Comparison of ENCODE assay signal across 22 cellular contexts in the genomic region with DNA sequence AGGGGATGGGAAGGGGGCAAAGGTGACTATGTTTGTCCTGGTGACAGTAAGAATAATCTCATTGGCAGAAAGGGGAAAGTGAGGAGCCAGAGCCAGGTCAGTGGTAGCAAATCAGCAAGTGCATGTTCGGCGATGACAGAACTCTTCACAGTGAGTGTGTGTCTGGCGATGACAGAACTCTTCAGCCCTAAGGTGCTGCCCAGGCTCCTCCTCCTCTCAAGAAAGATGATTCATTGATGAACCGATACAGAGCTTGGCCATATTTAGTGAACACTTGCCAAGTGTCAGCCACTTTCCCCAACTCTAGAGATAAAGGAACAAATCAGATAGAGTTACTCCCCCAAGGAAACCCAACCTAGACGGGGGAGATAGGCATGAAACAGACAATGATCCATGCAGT.
DNase-seq lines count a peak whose midpoint lies in the region; ATAC-seq, FAIRE-seq and TF ChIP-seq lines count a peak whose summit lies in the region.
"Had no signal": no experiment of that assay in that cellular context is flagged by ENCODE, and none has a peak within 500 bp of the region (broad histone marks: within the 10 kb centered on the region; RNA-seq: fewer than 3 reads in every experiment).

No MANE protein-coding gene starts in this region.

- H3K4me3 ChIP-seq in trophoblast cell (ENCODE audit: low read depth, low read length) (no peak overlapping the region), upper lobe of right lung (no peak overlapping the region)
- H3K4me3 ChIP-seq: coronary artery, esophagus squamous epithelium, heart left ventricle, vagina had no signal

- no CpG with 5 or more reads among the region's 5 CpGs for WGBS in trophoblast cell (ENCODE audit: extremely low coverage, insufficient coverage, insufficient read length)

- no peak for FAIRE-seq in RCC 7860 (lab: Jason Lieb, UNC)
- FAIRE-seq: kidney had no signal

- H2BK12ac ChIP-seq in trophoblast cell (ENCODE audit: low read length) = no peak overlapping the region

- no peak for TF ChIP-seq CTCF in MCF 10A (IDR thresholded peaks at IDR 0.05; ENCODE audit: unreplicated experiment)
- TF ChIP-seq CTCF in upper lobe of right lung (IDR thresholded peaks at IDR 0.05) = no peak

- no peak overlapping the region for H3K27ac Mint-ChIP-seq in activated T-cell treated with anti-CD3 and anti-CD28 coated beads, Interleukin-2, amount 50 U/mL, for 72 hours
- H3K27ac Mint-ChIP-seq in MCF 10A (ENCODE audit: low read depth, unreplicated experiment) = no peak overlapping the region
- no peak overlapping the region for H3K27ac Mint-ChIP-seq in activated T-helper 2 cell treated with anti-CD3 and anti-CD28 coated beads, Interferon-gamma antibody, Interleukin-2, Interleukin-4, amounts not matched to agents 10 μg/mL and 5 μg/mL and 100 μg/mL, durations not matched to agents 14 hours and 24 hours and 36 hours
- H3K27ac Mint-ChIP-seq: stimulated activated naive CD8-positive, alpha-beta T cell treated with anti-CD3 and anti-CD28 coated beads, Interleukin-15, Interleukin-2, amounts not matched to agents 100 ng/mL and 50 ng/mL, for 24 hours; T-helper 17 cell had no signal

- H3K4ac ChIP-seq in trophoblast cell (ENCODE audit: low read depth, low read length) = no peak overlapping the region

- H3K9me3 Mint-ChIP-seq in activated T-cell treated with anti-CD3 and anti-CD28 coated beads, Interleukin-2, amount 50 U/mL, for 72 hours = peaks cover 0 to 2% of the 10 kb centered on the region in 2 donors
- H3K9me3 Mint-ChIP-seq in MCF 10A (ENCODE audit: unreplicated experiment) = peaks cover 7% of the 10 kb centered on the region
- H3K9me3 Mint-ChIP-seq in activated T-helper 2 cell treated with anti-CD3 and anti-CD28 coated beads, Interferon-gamma antibody, Interleukin-2, Interleukin-4, amounts not matched to agents 10 μg/mL and 5 μg/mL and 100 μg/mL, durations not matched to agents 14 hours and 24 hours and 36 hours = no peaks in the 10 kb centered on the region
- H3K9me3 Mint-ChIP-seq: stimulated activated naive CD8-positive, alpha-beta T cell treated with anti-CD3 and anti-CD28 coated beads, Interleukin-15, Interleukin-2, amounts not matched to agents 100 ng/mL and 50 ng/mL, for 24 hours had no signal

- H3K18ac ChIP-seq in trophoblast cell (ENCODE audit: low read length) = no peak overlapping the region

- peak; percentile 15 to 18 for DNase-seq in activated T-cell treated with anti-CD3 and anti-CD28 coated beads, Interleukin-2, amount 50 U/mL, for 72 hours
- DNase-seq in activated T-cell treated with anti-CD3 and anti-CD28 coated beads, Interleukin-2, amount 50 U/mL, for 1 hour = no peak
- DNase-seq in M059J (ENCODE audit: low read depth) = peak; percentile 74
- DNase-seq in MCF 10A (ENCODE audit: unreplicated experiment) = peak; percentile 42
- peak; percentile 56 to 71 for DNase-seq in trophoblast cell
- no peak for DNase-seq in upper lobe of right lung
- DNase-seq in RCC 7860 (ENCODE audit: low spot score) = no peak
- no peak for DNase-seq in activated T-helper 2 cell treated with anti-CD3 and anti-CD28 coated beads, Interferon-gamma antibody, Interleukin-2, Interleukin-4, amounts not matched to agents 10 μg/mL and 5 μg/mL and 100 μg/mL, durations not matched to agents 14 hours and 24 hours and 36 hours (ENCODE audit: low spot score)
- DNase-seq: activated CD4-positive, alpha-beta T cell treated with anti-CD3 and anti-CD28 coated beads for 4 hours; activated effector memory CD4-positive, alpha-beta T cell treated with Interleukin-2 at 50 U/mL for 16 hours; aorta; COR-L47; esophagus squamous epithelium; H9; kidney; NCI-H1048; NCI-H774; T-helper 17 cell had no signal

- H3K9me3 ChIP-seq in trophoblast cell (ENCODE audit: insufficient read depth, low read depth, low read length) = no peaks in the 10 kb centered on the region
- no peaks in the 10 kb centered on the region for H3K9me3 ChIP-seq in upper lobe of right lung
- H3K9me3 ChIP-seq: esophagus squamous epithelium, heart left ventricle, vagina had no signal

- H3K36me3 ChIP-seq in trophoblast cell (ENCODE audit: control insufficient read depth in 1 of 2, insufficient read depth in 2 of 2, low read length in 2 of 2) (no peaks in the 10 kb centered on the region), upper lobe of right lung (no peaks in the 10 kb centered on the region)
- H3K36me3 ChIP-seq: esophagus squamous epithelium, heart left ventricle, vagina had no signal

- CTCF ChIA-PET in MCF 10A (lab: Yijun Ruan, JAX) = no interaction called here

- POLR2A ChIA-PET in MCF 10A (lab: Yijun Ruan, JAX) = interaction anchor here (0.6 kb wide), 2 partner anchors 56 to 499 kb away, joined by 3 read pairs; no protein-coding TSS in a partner anchor

- H3K79me2 ChIP-seq in trophoblast cell (ENCODE audit: control insufficient read depth, insufficient read depth, low read length, poor library complexity) = no peaks in the 10 kb centered on the region

- H3K4me1 ChIP-seq in trophoblast cell (ENCODE audit: control insufficient read depth in 1 of 2, insufficient read depth in 2 of 2, low read length in 2 of 2) = peaks cover 0 to 3% of the 10 kb centered on the region in 2 experiments
- H3K4me1 ChIP-seq in upper lobe of right lung = no peaks in the 10 kb centered on the region
- H3K4me1 ChIP-seq: esophagus squamous epithelium, heart left ventricle, vagina had no signal

- peak; percentile 71 to 82 for ATAC-seq in activated T-cell treated with anti-CD3 and anti-CD28 coated beads, Interleukin-2, amount 50 U/mL, for 72 hours (replicated peaks in 1 of 2)
- ATAC-seq in upper lobe of right lung = no peak
- ATAC-seq: T-helper 17 cell had no signal

- no peaks in the 10 kb centered on the region for H3K27me3 Mint-ChIP-seq in activated T-cell treated with anti-CD3 and anti-CD28 coated beads, Interleukin-2, amount 50 U/mL, for 72 hours (ENCODE audit: low read depth)
- H3K27me3 Mint-ChIP-seq in MCF 10A (ENCODE audit: insufficient read depth, unreplicated experiment) = no peaks in the 10 kb centered on the region
- H3K27me3 Mint-ChIP-seq in activated T-helper 2 cell treated with anti-CD3 and anti-CD28 coated beads, Interferon-gamma antibody, Interleukin-2, Interleukin-4, amounts not matched to agents 10 μg/mL and 5 μg/mL and 100 μg/mL, durations not matched to agents 14 hours and 24 hours and 36 hours (ENCODE audit: low read depth) = peaks cover 5% of the 10 kb centered on the region
- H3K27me3 Mint-ChIP-seq: stimulated activated naive CD8-positive, alpha-beta T cell treated with anti-CD3 and anti-CD28 coated beads, Interleukin-15, Interleukin-2, amounts not matched to agents 100 ng/mL and 50 ng/mL, for 24 hours had no signal

- H3K27ac ChIP-seq in trophoblast cell (ENCODE audit: low read depth, low read length) (no peak overlapping the region), upper lobe of right lung (no peak overlapping the region)
- H3K27ac ChIP-seq: coronary artery, esophagus squamous epithelium, heart left ventricle, vagina had no signal

- intact Hi-C loops in MCF 10A (cut with micrococcal nuclease) (no loop called here), upper lobe of right lung (cut with DNase I) (no loop called here)
- intact Hi-C loops in activated T-helper 2 cell treated with anti-CD3 and anti-CD28 coated beads, Interferon-gamma antibody, Interleukin-2, Interleukin-4, amounts not matched to agents 10 μg/mL and 5 μg/mL and 100 μg/mL, durations not matched to agents 14 hours and 24 hours and 36 hours (cut with micrococcal nuclease) = loop anchor here (5.0 to 10.0 kb wide), 2 partner anchors 47 to 115 kb away; no protein-coding TSS in a partner anchor

- H3K27me3 ChIP-seq in trophoblast cell (ENCODE audit: insufficient read depth, low read length) (no peaks in the 10 kb centered on the region), upper lobe of right lung (peaks cover 5% of the 10 kb centered on the region)
- H3K27me3 ChIP-seq: vagina had no signal

- no peak overlapping the region for H4K8ac ChIP-seq in trophoblast cell (ENCODE audit: low read depth, low read length)

- H2AK5ac ChIP-seq in trophoblast cell (ENCODE audit: low read length) = no peak overlapping the region

- H4K91ac ChIP-seq in trophoblast cell (ENCODE audit: low read depth, low read length) = no peak overlapping the region

- no peak overlapping the region for H3K4me3 Mint-ChIP-seq in activated T-cell treated with anti-CD3 and anti-CD28 coated beads, Interleukin-2, amount 50 U/mL, for 72 hours
- H3K4me3 Mint-ChIP-seq in MCF 10A (ENCODE audit: unreplicated experiment) = no peak overlapping the region
- H3K4me3 Mint-ChIP-seq in activated T-helper 2 cell treated with anti-CD3 and anti-CD28 coated beads, Interferon-gamma antibody, Interleukin-2, Interleukin-4, amounts not matched to agents 10 μg/mL and 5 μg/mL and 100 μg/mL, durations not matched to agents 14 hours and 24 hours and 36 hours (ENCODE audit: low read depth) = no peak overlapping the region
- H3K4me3 Mint-ChIP-seq: H9; stimulated activated naive CD8-positive, alpha-beta T cell treated with anti-CD3 and anti-CD28 coated beads, Interleukin-15, Interleukin-2, amounts not matched to agents 100 ng/mL and 50 ng/mL, for 24 hours; T-helper 17 cell had no signal

- H3K14ac ChIP-seq in trophoblast cell (ENCODE audit: low read length) = no peak overlapping the region

- peaks cover 30% of the 10 kb centered on the region for H3K4me1 Mint-ChIP-seq in activated T-cell treated with anti-CD3 and anti-CD28 coated beads, Interleukin-2, amount 50 U/mL, for 72 hours (ENCODE audit: low read depth)
- peaks cover 23% of the 10 kb centered on the region for H3K4me1 Mint-ChIP-seq in MCF 10A (ENCODE audit: insufficient read depth, unreplicated experiment)
- H3K4me1 Mint-ChIP-seq in activated T-helper 2 cell treated with anti-CD3 and anti-CD28 coated beads, Interferon-gamma antibody, Interleukin-2, Interleukin-4, amounts not matched to agents 10 μg/mL and 5 μg/mL and 100 μg/mL, durations not matched to agents 14 hours and 24 hours and 36 hours (ENCODE audit: low read depth) = peaks cover 57% of the 10 kb centered on the region

- H3K79me1 ChIP-seq in trophoblast cell (ENCODE audit: low read length) = no peaks in the 10 kb centered on the region

- H3K9ac ChIP-seq in trophoblast cell (ENCODE audit: low read length) = no peak overlapping the region

- H3K23ac ChIP-seq in trophoblast cell (ENCODE audit: low read length) = no peak overlapping the region

- H2BK5ac ChIP-seq in trophoblast cell (ENCODE audit: low read depth, low read length, poor library complexity) = no peak overlapping the region

- H3K4me2 ChIP-seq in trophoblast cell (ENCODE audit: low read length) = no peak overlapping the region

- H4K12ac ChIP-seq in trophoblast cell (ENCODE audit: low read depth, low read length) = no peak overlapping the region

- no peak overlapping the region for H2BK120ac ChIP-seq in trophoblast cell (ENCODE audit: insufficient read depth, low read length, poor library complexity)

- no peak overlapping the region for H2AFZ ChIP-seq in trophoblast cell (ENCODE audit: insufficient read depth, low read length, poor library complexity)

- no peaks in the 10 kb centered on the region for H3K36me3 Mint-ChIP-seq in activated T-cell treated with anti-CD3 and anti-CD28 coated beads, Interleukin-2, amount 50 U/mL, for 72 hours (ENCODE audit: insufficient read depth in 2 of 2)
- no peaks in the 10 kb centered on the region for H3K36me3 Mint-ChIP-seq in MCF 10A (ENCODE audit: insufficient read depth, unreplicated experiment)
- no peaks in the 10 kb centered on the region for H3K36me3 Mint-ChIP-seq in activated T-helper 2 cell treated with anti-CD3 and anti-CD28 coated beads, Interferon-gamma antibody, Interleukin-2, Interleukin-4, amounts not matched to agents 10 μg/mL and 5 μg/mL and 100 μg/mL, durations not matched to agents 14 hours and 24 hours and 36 hours (ENCODE audit: low read depth)

- BruUV-seq in MCF 10A (replicated peaks; lab: Mats Ljungman, UMichigan) = no TSS peak

Comparison
In these comparisons a context has a peak if more than half of its experiments do, and no peak if none do; other contexts are left out.
1. DNase-seq: peak in activated T-cell treated with anti-CD3 and anti-CD28 coated beads, Interleukin-2, amount 50 U/mL, for 72 hours (2 of 2), M059J (single experiment), MCF 10A (single experiment) and trophoblast cell (2 of 2); none in activated T-cell treated with anti-CD3 and anti-CD28 coated beads, Interleukin-2, amount 50 U/mL, for 1 hour (single experiment), upper lobe of right lung (single experiment), RCC 7860 (single experiment) and activated T-helper 2 cell treated with anti-CD3 and anti-CD28 coated beads, Interferon-gamma antibody, Interleukin-2, Interleukin-4, amounts not matched to agents 10 μg/mL and 5 μg/mL and 100 μg/mL, durations not matched to agents 14 hours and 24 hours and 36 hours (single experiment).